ENCODE assay signal across 8 cellular contexts in genomic region chr12:13203028-13203922, GRCh38. TPM values are rescaled to one million over a fixed set of nuclear protein-coding genes. Genes with fewer than 3 reads are reported as not detected.
DNase-seq lines count a peak whose midpoint lies in the region; TF ChIP-seq lines count a peak whose summit lies in the region.

No MANE protein-coding gene starts in this region.

- H3K27ac Mint-ChIP-seq in Caco-2 (ENCODE audit: unreplicated experiment): no peak overlapping the region
- H3K27ac Mint-ChIP-seq in activated T-cell treated with anti-CD3 and anti-CD28 coated beads, Interleukin-2, amount 50 U/mL, for 24 hours: no peak overlapping the region

- intact Hi-C loops in Caco-2 (cut with micrococcal nuclease; ENCODE audit: unreplicated experiment): loop anchor here (1.0 kb wide), 1 partner anchor 105 kb away; no protein-coding TSS in a partner anchor
- intact Hi-C loops in head of caudate nucleus (cut with DNase I): loop anchor here (10.0 kb wide), 1 partner anchor 208 kb away; no protein-coding TSS in a partner anchor

- TF ChIP-seq POLR2A in erythroblast (IDR thresholded peaks at IDR 0.05; ENCODE audit: low read length): no peak

- H3K36me3 ChIP-seq in Caco-2 (ENCODE audit: control insufficient read depth, insufficient read depth, low read length): no peaks in the 10 kb centered on the region
- H3K36me3 ChIP-seq in osteoblast (ENCODE audit: insufficient read depth, low read length): peaks cover 33% of the 10 kb centered on the region

- no peaks in the 10 kb centered on the region for H4K20me1 ChIP-seq in osteoblast (ENCODE audit: insufficient read depth, low read length)

- H3K4me3 Mint-ChIP-seq in Caco-2 (ENCODE audit: unreplicated experiment): no peak overlapping the region
- H3K4me3 Mint-ChIP-seq in activated T-cell treated with anti-CD3 and anti-CD28 coated beads, Interleukin-2, amount 50 U/mL, for 24 hours: no peak overlapping the region

- BruUV-seq in Caco-2 (replicated peaks; lab: Mats Ljungman, UMichigan): no TSS peak

- peak overlapping the region; percentile 96 for H3K27ac ChIP-seq in osteoblast (ENCODE audit: low read depth, low read length)

- H3K9me3 ChIP-seq in Caco-2 (no peaks in the 10 kb centered on the region), osteoblast (ENCODE audit: low read depth, low read length) (no peaks in the 10 kb centered on the region)

- TF ChIP-seq CTCF in Caco-2 (IDR thresholded peaks at IDR 0.05; ENCODE audit: insufficient read depth in 1 of 2, low read depth in 1 of 2, low read length in 1 of 2, severe bottlenecking in 1 of 2, unreplicated experiment in 1 of 2) (peak; percentile 47 to 60), LNCaP clone FGC (IDR thresholded peaks at IDR 0.05; ENCODE audit: control insufficient read depth, extremely low read depth, insufficient read depth) (peak; percentile 20; the same call in 1 of the 2 replicates), osteoblast (IDR thresholded peaks at IDR 0.05; ENCODE audit: extremely low read depth, low read depth, low read length) (peak; percentile 41)

- H3K4me1 ChIP-seq in Caco-2: peaks cover 1% of the 10 kb centered on the region
- H3K4me1 ChIP-seq in osteoblast (ENCODE audit: insufficient read depth, low read length): peaks cover 92% of the 10 kb centered on the region

- POLR2A ChIA-PET in Caco-2 (lab: Charles Lee): no interaction called here

- DNase-seq in Caco-2 (peak; percentile 52 to 71), LNCaP clone FGC (ENCODE audit: low read depth) (no peak), erythroblast (lab: John Stamatoyannopoulos, UW) (peak; percentile 4 to 5), osteoblast (ENCODE audit: insufficient read length, low spot score, missing footprints) (no peak), NCI-H2171 treated with DMSO at 0.1 percent for 48 hours (lab: John Stamatoyannopoulos, UW) (no peak), head of caudate nucleus (no peak), pons (ENCODE audit: low spot score) (no peak)
- DNase-seq in activated T-cell treated with anti-CD3 and anti-CD28 coated beads, Interleukin-2, amount 50 U/mL, for 24 hours: no peak

- H3K4me3 ChIP-seq in Caco-2 (ENCODE audit: low read depth, low read length): no peak overlapping the region
- H3K4me3 ChIP-seq in LNCaP clone FGC (ENCODE audit: low read depth, low read length): no peak overlapping the region
- H3K4me3 ChIP-seq in osteoblast (ENCODE audit: insufficient read depth, low read length): no peak overlapping the region

- H3K9me3 Mint-ChIP-seq in Caco-2 (ENCODE audit: unreplicated experiment): no peaks in the 10 kb centered on the region
- H3K9me3 Mint-ChIP-seq in activated T-cell treated with anti-CD3 and anti-CD28 coated beads, Interleukin-2, amount 50 U/mL, for 24 hours: no peaks in the 10 kb centered on the region

- no peaks in the 10 kb centered on the region for H3K36me3 Mint-ChIP-seq in Caco-2 (ENCODE audit: insufficient read depth, unreplicated experiment)
- H3K36me3 Mint-ChIP-seq in activated T-cell treated with anti-CD3 and anti-CD28 coated beads, Interleukin-2, amount 50 U/mL, for 24 hours (ENCODE audit: low read depth): no peaks in the 10 kb centered on the region

- H3K4me2 ChIP-seq in osteoblast (ENCODE audit: insufficient read depth, low read length): peak overlapping the region; percentile 94

- H3K4me1 Mint-ChIP-seq in Caco-2 (ENCODE audit: low read depth, unreplicated experiment): peaks cover 10% of the 10 kb centered on the region
- peaks cover 41% of the 10 kb centered on the region for H3K4me1 Mint-ChIP-seq in activated T-cell treated with anti-CD3 and anti-CD28 coated beads, Interleukin-2, amount 50 U/mL, for 24 hours (ENCODE audit: low read depth)

- H2AFZ ChIP-seq in osteoblast (ENCODE audit: low read length): no peak overlapping the region

- CTCF ChIA-PET in Caco-2 (lab: Charles Lee): interaction anchor here (0.8 to 1.8 kb wide), 4 partner anchors 8 to 104 kb away, joined by 3 to 9 read pairs (median 4); no protein-coding TSS in a partner anchor

- H3K27me3 ChIP-seq in Caco-2 (replicated peaks; ENCODE audit: control insufficient read depth, insufficient read depth, low read length): no peaks in the 10 kb centered on the region
- no peaks in the 10 kb centered on the region for H3K27me3 ChIP-seq in osteoblast (ENCODE audit: insufficient read depth, low read length)

- H3K79me2 ChIP-seq in osteoblast (ENCODE audit: insufficient read depth, low read length): peaks cover 89% of the 10 kb centered on the region

- no peaks in the 10 kb centered on the region for H3K27me3 Mint-ChIP-seq in Caco-2 (ENCODE audit: insufficient read depth, unreplicated experiment)
- peaks cover 12% of the 10 kb centered on the region for H3K27me3 Mint-ChIP-seq in activated T-cell treated with anti-CD3 and anti-CD28 coated beads, Interleukin-2, amount 50 U/mL, for 24 hours

RNA-seq across cellular contexts. Expression of gene EMP1, which starts 6.7 kb away (rescaled TPM):
- total RNA-seq in Caco-2 (2022) (6.6 and 10.2 TPM in 2 replicates), osteoblast (106 and 114 TPM in 2 replicates)

Comparison
In these comparisons a context has a peak if more than half of its experiments do, and no peak if none do; other contexts are left out.
1. DNase-seq: peak in Caco-2 (2 of 2) and erythroblast (2 of 2); none in LNCaP clone FGC (single experiment), osteoblast (single experiment), activated T-cell treated with anti-CD3 and anti-CD28 coated beads, Interleukin-2, amount 50 U/mL, for 24 hours (single experiment), NCI-H2171 treated with DMSO at 0.1 percent for 48 hours (single experiment), head of caudate nucleus (0 of 42) and pons (single experiment).
2. Peak in every context shown above with its lines, with median percentiles within 50 percentile points of each other: CTCF ChIP-seq.